9 cellular contexts compared by ENCODE assay signal in the genomic region with DNA sequence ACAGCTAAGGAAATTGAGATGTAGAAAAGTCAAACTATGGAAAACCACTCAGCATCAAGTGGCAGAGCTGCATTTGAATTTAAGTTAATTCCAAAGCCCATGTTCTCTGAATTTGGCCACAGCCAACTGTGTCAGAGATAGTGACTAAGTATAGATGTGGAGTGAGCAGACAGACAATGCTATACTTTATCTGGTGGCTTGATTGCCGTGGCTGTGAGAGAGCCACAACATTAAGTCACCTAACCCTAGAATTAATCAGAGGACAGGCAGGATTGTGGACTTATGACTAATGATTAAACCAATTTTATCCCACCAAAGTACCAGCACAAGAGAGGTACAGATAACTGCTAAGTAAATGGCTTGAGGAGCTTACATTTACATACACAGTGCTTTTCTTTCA.
"Had no signal": no experiment of that assay in that cellular context is flagged by ENCODE, and none has a peak within 500 bp of the region (broad histone marks: within the 10 kb centered on the region; RNA-seq: fewer than 3 reads in every experiment).

No MANE protein-coding gene starts in this region.

- ATAC-seq: natural killer cell treated with Interleukin-12 subunit alpha and Interleukin-12 subunit beta and Interleukin-15 and Interleukin-18, amount 100 ng/mL, for 72 hours had no signal

- DNase-seq: activated CD4-positive, alpha-beta T cell treated with anti-CD3 and anti-CD28 coated beads, Interleukin-2, amount 10 ng/mL, durations not matched to agents 7 days and 5 days; activated CD8-positive, alpha-beta memory T cell treated with anti-CD3 and anti-CD28 coated beads, Interleukin-2, amount 50 U/mL, for 48 hours; activated naive CD8-positive, alpha-beta T cell treated with anti-CD3 and anti-CD28 coated beads for 36 hours; hippocampal formation; left ventricle myocardium inferior; stimulated activated CD4-positive, alpha-beta T cell treated with anti-CD3 and anti-CD28 coated beads, Interleukin-4, amount 100 ng/mL, for 24 hours; stimulated activated naive CD4-positive, alpha-beta T cell; tibial artery had no signal
